In the genomic region with DNA sequence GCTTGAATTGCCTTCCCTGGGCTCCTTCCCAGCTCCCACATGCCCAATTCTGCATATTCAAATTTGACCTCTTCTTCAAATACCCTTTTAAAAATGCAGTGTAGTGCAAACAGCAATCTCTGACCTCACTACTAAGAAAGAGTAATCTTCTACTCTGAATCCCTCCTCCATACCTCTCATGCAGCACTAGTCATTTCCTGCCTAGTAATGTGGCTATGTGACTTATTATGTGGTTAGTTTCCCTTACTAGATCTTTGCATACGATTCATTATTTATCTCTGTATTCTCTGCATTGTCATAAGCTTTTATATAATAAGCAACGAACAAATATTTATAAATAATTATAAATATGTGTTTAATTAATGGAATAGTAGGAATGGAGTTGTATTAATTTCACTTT, we compare ENCODE assay signal across 10 cellular contexts. TPM values are rescaled to one million over a fixed set of nuclear protein-coding genes. Genes with fewer than 3 reads are reported as not detected.
A peak's percentile ranks its signal among the peaks of the same experiment; 100 is the strongest.
DNase-seq lines count a peak whose midpoint lies in the region; ATAC-seq and TF ChIP-seq lines count a peak whose summit lies in the region.
"Had no signal": no experiment of that assay in that cellular context is flagged by ENCODE, and none has a peak within 500 bp of the region (broad histone marks: within the 10 kb centered on the region; RNA-seq: fewer than 3 reads in every experiment).

No MANE protein-coding gene starts in this region.

- peaks cover 27% of the 10 kb centered on the region for H3K4me1 Mint-ChIP-seq in Caco-2 (ENCODE audit: low read depth, unreplicated experiment)

- H3K36me3 Mint-ChIP-seq in Caco-2 (ENCODE audit: insufficient read depth, unreplicated experiment): no peaks in the 10 kb centered on the region

- intact Hi-C loops in Caco-2 (cut with micrococcal nuclease; ENCODE audit: unreplicated experiment): no loop called here

- TF ChIP-seq CTCF in brain microvascular endothelial cell (IDR thresholded peaks at IDR 0.05; ENCODE audit: low read depth, low read length, missing control alignments) (no peak), Caco-2 (IDR thresholded peaks at IDR 0.05; ENCODE audit: insufficient read depth in 1 of 2, low read depth in 1 of 2, low read length in 1 of 2, severe bottlenecking in 1 of 2, unreplicated experiment in 1 of 2) (no peak)

- no peaks in the 10 kb centered on the region for H3K36me3 ChIP-seq in brain microvascular endothelial cell (replicated peaks)
- no peaks in the 10 kb centered on the region for H3K36me3 ChIP-seq in Caco-2 (ENCODE audit: control insufficient read depth, insufficient read depth, low read length)
- H3K36me3 ChIP-seq: BLaER1 had no signal

- H3K27ac ChIP-seq in brain microvascular endothelial cell (no peak overlapping the region), substantia nigra (ENCODE audit: low read depth, low read length, poor library complexity, severe bottlenecking) (no peak overlapping the region)
- H3K27ac ChIP-seq: BLaER1 had no signal

- no peak overlapping the region for H3K4me3 ChIP-seq in brain microvascular endothelial cell (ENCODE audit: low read depth, low read length)
- H3K4me3 ChIP-seq in Caco-2 (ENCODE audit: low read depth, low read length): no peak overlapping the region
- H3K4me3 ChIP-seq: BLaER1, skin epidermis had no signal

- DNase-seq in activated CD4-positive, CD25-positive, alpha-beta regulatory T cell (lab: John Stamatoyannopoulos, UW): no peak
- DNase-seq in NCI-H146 treated with DMSO at 0.1 percent for 48 hours (lab: John Stamatoyannopoulos, UW; ENCODE audit: unreplicated experiment): peak; percentile 21
- DNase-seq in brain microvascular endothelial cell: peak; percentile 59
- DNase-seq in Caco-2: no peak
- DNase-seq in stimulated activated CD8-positive, alpha-beta memory T cell treated with anti-CD3 and anti-CD28 coated beads, Interleukin-4, amount 100 ng/mL, for 48 hours: no peak
- no peak for DNase-seq in substantia nigra (lab: John Stamatoyannopoulos, UW)

- peak; percentile 89 to 91 for ATAC-seq in activated CD4-positive, CD25-positive, alpha-beta regulatory T cell treated with anti-CD3 and anti-CD28 coated beads, Interleukin-2, amount 50 U/mL, for 24 hours
- peak; percentile 94 for ATAC-seq in HG02642 (IDR thresholded peaks at IDR 0.05; ENCODE audit: poor library complexity, unreplicated experiment)

- H3K4me1 ChIP-seq in Caco-2: peaks cover 13% of the 10 kb centered on the region
- H3K4me1 ChIP-seq: BLaER1 had no signal

- peaks cover 14% of the 10 kb centered on the region for H3K9me3 Mint-ChIP-seq in Caco-2 (ENCODE audit: unreplicated experiment)

- H3K9me3 ChIP-seq in Caco-2: no peaks in the 10 kb centered on the region
- H3K9me3 ChIP-seq: BLaER1 had no signal

- CTCF ChIA-PET in Caco-2 (lab: Charles Lee): no interaction called here

- H3K27me3 Mint-ChIP-seq in Caco-2 (ENCODE audit: insufficient read depth, unreplicated experiment): no peaks in the 10 kb centered on the region

- no TSS peak for BruUV-seq in Caco-2 (replicated peaks; lab: Mats Ljungman, UMichigan)

- in situ Hi-C loops in brain microvascular endothelial cell (cut with HindIII; ENCODE audit: low pct_ligation_motif_present, low sequenced_read_pairs): loop anchor here (25.0 kb wide), 1 partner anchor 276 kb away; no protein-coding TSS in a partner anchor

- H3K27me3 ChIP-seq in brain microvascular endothelial cell (replicated peaks) (no peaks in the 10 kb centered on the region), Caco-2 (replicated peaks; ENCODE audit: control insufficient read depth, insufficient read depth, low read length) (no peaks in the 10 kb centered on the region)
- H3K27me3 ChIP-seq: BLaER1 had no signal

- H3K27ac Mint-ChIP-seq in Caco-2 (ENCODE audit: unreplicated experiment): no peak overlapping the region

- no peak overlapping the region for H3K4me3 Mint-ChIP-seq in Caco-2 (ENCODE audit: unreplicated experiment)

- POLR2A ChIA-PET in Caco-2 (lab: Charles Lee): no interaction called here

RNA-seq across cellular contexts. Expression of a gene that starts 17.1 kb away (rescaled TPM):
- 27.9 and 28.5 TPM in 2 replicates for total RNA-seq in Caco-2 (2022)

Comparison
In these comparisons a context has a peak if more than half of its experiments do, and no peak if none do; other contexts are left out.
1. DNase-seq: peak in NCI-H146 treated with DMSO at 0.1 percent for 48 hours (single experiment) and brain microvascular endothelial cell (single experiment); none in activated CD4-positive, CD25-positive, alpha-beta regulatory T cell (0 of 4), Caco-2 (0 of 2), stimulated activated CD8-positive, alpha-beta memory T cell treated with anti-CD3 and anti-CD28 coated beads, Interleukin-4, amount 100 ng/mL, for 48 hours (single experiment) and substantia nigra (0 of 49).